ENCODE assay signal across 16 cellular contexts in the genomic region with DNA sequence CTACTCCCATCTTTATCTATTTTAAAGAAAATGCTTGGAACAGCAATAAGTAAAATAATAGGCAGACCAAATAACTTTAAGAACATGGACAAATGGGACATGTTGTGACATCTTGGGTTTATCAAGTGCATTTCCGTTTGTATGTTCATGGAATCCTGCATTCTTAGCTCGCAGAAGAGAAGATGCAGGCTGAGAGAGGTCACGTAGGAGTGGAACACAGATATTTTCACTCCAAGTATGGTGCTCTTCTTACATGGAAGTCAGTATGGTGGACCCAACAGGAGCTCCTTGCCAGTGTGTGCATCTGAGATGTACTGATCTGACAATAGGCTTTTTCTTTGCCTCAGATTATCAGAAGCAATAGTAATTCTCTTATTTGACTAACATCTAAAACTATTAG. TPM values are rescaled to one million over a fixed set of nuclear protein-coding genes. Genes with fewer than 3 reads are reported as not detected.
A peak's percentile ranks its signal among the peaks of the same experiment; 100 is the strongest.
DNase-seq lines count a peak whose midpoint lies in the region; ATAC-seq, FAIRE-seq and TF ChIP-seq lines count a peak whose summit lies in the region.
"Had no signal": no experiment of that assay in that cellular context is flagged by ENCODE, and none has a peak within 500 bp of the region (broad histone marks: within the 10 kb centered on the region; RNA-seq: fewer than 3 reads in every experiment).

No MANE protein-coding gene starts in this region.

- in situ Hi-C loops in K562 (cut with MboI), result no loop called here

- no peak overlapping the region for H3K27ac Mint-ChIP-seq in Caco-2 (ENCODE audit: unreplicated experiment)
- H3K27ac Mint-ChIP-seq: stimulated activated memory B cell treated with anti-CD40 and anti-IgM and Interleukin-4, amounts not matched to agents 10 μg/mL and 1 μg/mL and 100 μg/mL, for 72 hours had no signal

- H2AFZ ChIP-seq in OCI-LY3 (ENCODE audit: low read depth, low read length), result no peak overlapping the region
- no peak overlapping the region for H2AFZ ChIP-seq in K562 (ENCODE audit: low read depth, low read length)

- no peaks in the 10 kb centered on the region for H3K9me3 Mint-ChIP-seq in Caco-2 (ENCODE audit: unreplicated experiment)
- H3K9me3 Mint-ChIP-seq: stimulated activated memory B cell treated with anti-CD40 and anti-IgM and Interleukin-4, amounts not matched to agents 10 μg/mL and 1 μg/mL and 100 μg/mL, for 72 hours had no signal

- no TSS peak for BruUV-seq in Caco-2 (replicated peaks; lab: Mats Ljungman, UMichigan)
- no TSS peak for BruUV-seq in K562 (replicated peaks; lab: Mats Ljungman, UMichigan)

- H3K27me3 Mint-ChIP-seq in Caco-2 (ENCODE audit: insufficient read depth, unreplicated experiment), result no peaks in the 10 kb centered on the region

- no peaks in the 10 kb centered on the region for H3K9me1 ChIP-seq in K562 (ENCODE audit: control insufficient read depth, insufficient read depth, low read length)

- ATAC-seq in A549, result no peak
- ATAC-seq in K562, result 0 out of 3 replicates have a peak, but pooled peaks have one; percentile 5
- no peak for ATAC-seq in HG02623 (IDR thresholded peaks at IDR 0.05; ENCODE audit: unreplicated experiment)
- ATAC-seq in GM21576 (IDR thresholded peaks at IDR 0.05; ENCODE audit: unreplicated experiment), result no peak
- ATAC-seq: heart left ventricle; stimulated activated memory B cell treated with anti-CD40 and anti-IgM and Interleukin-4, amounts not matched to agents 10 μg/mL and 1 μg/mL and 100 μg/mL, for 72 hours had no signal

- POLR2A ChIA-PET in A549 (lab: Yijun Ruan, JAX) (no interaction called here), Caco-2 (lab: Charles Lee) (no interaction called here), K562 (lab: Yijun Ruan, JAX) (interaction anchor here (0.9 to 1.8 kb wide), 3 partner anchors 9 to 96 kb away, joined by 4 to 7 read pairs (median 4); no protein-coding TSS in a partner anchor)

- H3K4me1 Mint-ChIP-seq in Caco-2 (ENCODE audit: low read depth, unreplicated experiment), result peaks cover 20% of the 10 kb centered on the region

- peaks cover 23% of the 10 kb centered on the region; the same call in 2 of the 3 replicates for H3K4me1 ChIP-seq in A549
- peaks cover 32% of the 10 kb centered on the region for H3K4me1 ChIP-seq in Caco-2
- H3K4me1 ChIP-seq in OCI-LY3 (ENCODE audit: low read length), result peaks cover 36% of the 10 kb centered on the region
- peaks cover 8 to 14% of the 10 kb centered on the region in 2 experiments; a peak in 3 of 5 replicates for H3K4me1 ChIP-seq in K562 (replicated peaks in 1 of 2; ENCODE audit: control insufficient read depth in 2 of 2, insufficient read depth in 2 of 2, low read length in 2 of 2)

- H3K9me3 ChIP-seq in A549 (no peaks in the 10 kb centered on the region), Caco-2 (no peaks in the 10 kb centered on the region), OCI-LY3 (ENCODE audit: insufficient read depth, low read length) (no peaks in the 10 kb centered on the region), K562 (replicated peaks; ENCODE audit: control insufficient read depth, insufficient read depth, low read depth, low read length) (no peaks in the 10 kb centered on the region)
- H3K9me3 ChIP-seq: ascending aorta, heart left ventricle had no signal

- H3K79me2 ChIP-seq in OCI-LY3 (ENCODE audit: low read length), result peaks cover 28% of the 10 kb centered on the region
- peaks cover 31% of the 10 kb centered on the region for H3K79me2 ChIP-seq in K562 (ENCODE audit: control insufficient read depth, insufficient read depth, low read length)

- FAIRE-seq in A549 (lab: Jason Lieb, UNC), result no peak
- FAIRE-seq in K562 (lab: Jason Lieb, UNC), result no peak

- H3K36me3 ChIP-seq in Caco-2 (ENCODE audit: control insufficient read depth, insufficient read depth, low read length), result peaks cover 4% of the 10 kb centered on the region; the same call in 1 of the 2 replicates
- peaks cover 48% of the 10 kb centered on the region for H3K36me3 ChIP-seq in OCI-LY3 (replicated peaks; ENCODE audit: low read depth, low read length)
- H3K36me3 ChIP-seq in K562 (ENCODE audit: control insufficient read depth, insufficient read depth, low read length), result peaks cover 51% of the 10 kb centered on the region
- H3K36me3 ChIP-seq: ascending aorta had no signal

- WGBS in A549 (ENCODE audit: missing lambda C conversion rate), result 87% methylated on average over 3 of the region's 3 CpGs
- 4% methylated on average over 3 of the region's 3 CpGs for WGBS in K562 (ENCODE audit: insufficient coverage, low coverage, missing lambda C conversion rate)

- DNase-seq in A549 (ENCODE audit: low read depth in 1 of 2, low spot score in 1 of 2) (no peak), Caco-2 (no peak), K562 (ENCODE audit: extremely low read depth in 1 of 4, low spot score in 3 of 4) (peak in 2 of 4 experiments; percentile 17 to 38), NCI-H524 (lab: John Stamatoyannopoulos, UW) (no peak), HuH-7.5 (ENCODE audit: low spot score) (no peak)
- DNase-seq: effector memory CD4-positive, alpha-beta T cell; heart left ventricle; stimulated activated CD4-positive, alpha-beta T cell treated with anti-CD3 and anti-CD28 coated beads, Interleukin-1b, Interleukin-23, amount 100 ng/mL, for 48 hours had no signal

- no peaks in the 10 kb centered on the region for H4K20me1 ChIP-seq in OCI-LY3 (ENCODE audit: insufficient read depth, low read length)
- no peaks in the 10 kb centered on the region for H4K20me1 ChIP-seq in K562 (replicated peaks; ENCODE audit: control insufficient read depth, insufficient read depth, low read length)

- H3K27ac ChIP-seq in A549 (no peak overlapping the region), OCI-LY3 (ENCODE audit: low read length) (no peak overlapping the region), K562 (ENCODE audit: extremely low read depth, low read depth, low read length) (peak overlapping the region; percentile 12; the same call in 2 of the 3 replicates)
- H3K27ac ChIP-seq: ascending aorta had no signal

- H3K4me3 ChIP-seq in A549 (peak overlapping the region; percentile 83; the same call in 2 of the 3 replicates), Caco-2 (ENCODE audit: low read depth, low read length) (no peak overlapping the region), OCI-LY3 (ENCODE audit: low read length) (peak overlapping the region; percentile 91), K562 (peak overlapping the region; percentile 31)
- H3K4me3 ChIP-seq: ascending aorta, lung had no signal

- intact Hi-C loops in Caco-2 (cut with micrococcal nuclease; ENCODE audit: unreplicated experiment) (no loop called here), K562 (cut with micrococcal nuclease) (no loop called here)

- TF ChIP-seq RAD21 in A549 (conservative IDR thresholded peaks at IDR 0.05 in 1 of 2, IDR thresholded peaks at IDR 0.05 in 1 of 2), result no peak
- no peak for TF ChIP-seq RAD21 in K562 (CRISPR knock-in tag; conservative IDR thresholded peaks at IDR 0.05 in 1 of 2, IDR thresholded peaks at IDR 0.05 in 1 of 2)

- peak overlapping the region; percentile 94 for H3K9ac ChIP-seq in OCI-LY3 (ENCODE audit: low read length)
- peak overlapping the region in 1 of 2 experiments; percentile 89; a peak in 2 of 4 replicates for H3K9ac ChIP-seq in K562 (ENCODE audit: insufficient read depth in 1 of 2, low read depth in 2 of 2, low read length in 2 of 2)

- H3K4me2 ChIP-seq in A549 (peak overlapping the region; percentile 85), OCI-LY3 (ENCODE audit: low read length) (peak overlapping the region; percentile 71), K562 (ENCODE audit: insufficient read depth, low read length) (peak overlapping the region; percentile 79)

- CTCF ChIA-PET in A549 (lab: Yijun Ruan, JAX) (interaction anchor here (1.0 to 1.3 kb wide), 3 partner anchors 12 to 168 kb away, joined by 3 read pairs; no protein-coding TSS in a partner anchor), Caco-2 (lab: Charles Lee) (interaction anchor here (1.0 kb wide), 1 partner anchor 123 kb away, joined by 3 read pairs; a partner anchor contains a TSS), K562 (lab: Yijun Ruan, JAX; ENCODE audit: low intra/inter-chr PET ratio) (no interaction called here)

- H3K27me3 ChIP-seq in Caco-2 (replicated peaks; ENCODE audit: control insufficient read depth, insufficient read depth, low read length) (no peaks in the 10 kb centered on the region), OCI-LY3 (ENCODE audit: low read depth, low read length) (no peaks in the 10 kb centered on the region), K562 (ENCODE audit: control insufficient read depth in 2 of 2, insufficient read depth in 2 of 2, low read length in 2 of 2) (no peaks in the 10 kb centered on the region)

- peaks cover 75% of the 10 kb centered on the region for H3K36me3 Mint-ChIP-seq in Caco-2 (ENCODE audit: insufficient read depth, unreplicated experiment)
- H3K36me3 Mint-ChIP-seq: stimulated activated memory B cell treated with anti-CD40 and anti-IgM and Interleukin-4, amounts not matched to agents 10 μg/mL and 1 μg/mL and 100 μg/mL, for 72 hours had no signal

- TF ChIP-seq CTCF in A549 (IDR thresholded peaks at IDR 0.05) (no peak), Caco-2 (IDR thresholded peaks at IDR 0.05; ENCODE audit: insufficient read depth in 1 of 2, low read depth in 1 of 2, low read length in 1 of 2, severe bottlenecking in 1 of 2, unreplicated experiment in 1 of 2) (no peak), OCI-LY3 (IDR thresholded peaks at IDR 0.05; ENCODE audit: low read depth, low read length) (no peak), K562 (IDR thresholded peaks at IDR 0.05 in 2 of 3, conservative IDR thresholded peaks at IDR 0.05 in 1 of 3; ENCODE audit: insufficient read depth in 2 of 3, low read depth in 1 of 3, low read length in 3 of 3) (no peak)

- peak overlapping the region; percentile 97 for H3K4me3 Mint-ChIP-seq in Caco-2 (ENCODE audit: unreplicated experiment)
- H3K4me3 Mint-ChIP-seq: stimulated activated memory B cell treated with anti-CD40 and anti-IgM and Interleukin-4, amounts not matched to agents 10 μg/mL and 1 μg/mL and 100 μg/mL, for 72 hours had no signal

- TF ChIP-seq POLR2A in A549 (IDR thresholded peaks at IDR 0.05; ENCODE audit: low read length) (no peak), K562 (conservative IDR thresholded peaks at IDR 0.05) (no peak)

- TF ChIP-seq EP300 in A549 (IDR thresholded peaks at IDR 0.05) (no peak), K562 (IDR thresholded peaks at IDR 0.05; ENCODE audit: low read length) (no peak)

RNA-seq across cellular contexts. Expression of a gene that starts 1.7 kb away (rescaled TPM):
- polyA plus RNA-seq in A549 (2011; rRNA removed), result 6.7 and 7.4 TPM in 2 replicates
- polyA plus RNA-seq in A549 (2012; cell fraction: cytosol; rRNA removed), result 6.0 and 6.6 TPM in 2 replicates
- 8.8 TPM in 2 replicates for polyA plus RNA-seq in A549 (2012; cell fraction: nucleus; rRNA removed)
- 5.7 to 6.4 TPM (median 6.0 TPM) in 3 replicates for polyA plus RNA-seq in A549 (2017; fragmentation: RNase III; extraction: RNeasy Plus Mini Kit Qiagen cat#74134 plus additional on column Dnase treatment)
- polyA minus RNA-seq in A549 (2011; rRNA and poly(A)+ RNA removed), result 4.3 and 4.4 TPM in 2 replicates
- total RNA-seq in Caco-2 (2022), result 38.1 and 38.4 TPM in 2 replicates
- 34.6 and 59.6 TPM in 2 replicates for total RNA-seq in K562 (2011; cell fraction: chromatin; rRNA removed; ENCODE audit: low replicate concordance)
- 16.7 and 20.3 TPM in 2 replicates for total RNA-seq in K562 (2011; cell fraction: nucleolus; rRNA removed)
- total RNA-seq in K562 (2011; cell fraction: nucleoplasm; rRNA removed), result 18.7 and 23.2 TPM in 2 replicates
- 6.9 and 9.3 TPM in 2 replicates for total RNA-seq in K562 (2014; rRNA removed)
- total RNA-seq in K562 (2014; rRNA removed; fragmentation: Illumina TruSeq; extraction: Trizol), result 11.9 and 13.8 TPM in 2 replicates
- total RNA-seq in K562 (2015; rRNA removed; fragmentation: Illumina TruSeq; extraction: Trizol), result 14.0 and 15.1 TPM in 2 replicates
- 16.1 and 17.6 TPM in 2 replicates for total RNA-seq in K562 (2021)
- polyA plus RNA-seq in K562 (2011; rRNA removed), result 12.1 and 14.5 TPM in 2 replicates
- 9.8 and 10.3 TPM in 2 replicates for polyA plus RNA-seq in K562 (2011; cell fraction: cytosol; rRNA removed)
- polyA plus RNA-seq in K562 (2011; cell fraction: nucleus; rRNA removed), result 41.0 and 43.5 TPM in 2 replicates
- polyA plus RNA-seq in K562 (2012), result 9.1 and 9.3 TPM in 2 replicates
- 23.0 and 23.6 TPM in 2 replicates for polyA plus RNA-seq in K562 (2014; fragmentation: Illumina TruSeq; extraction: Trizol)
- polyA plus RNA-seq in K562 (2014; fragmentation: Nextera tagmentation; extraction: Ambion mirVana), result 10 to 100 TPM in 1 of 2 experiments, 1 to 10 TPM in 1; 7.2 to 11.1 TPM
- polyA plus RNA-seq in K562 (2014; rRNA removed), result 11.1 and 13.1 TPM in 2 replicates
- polyA minus RNA-seq in K562 (2011; rRNA and poly(A)+ RNA removed), result 15.2 and 18.6 TPM in 2 replicates
- 5.3 and 8.3 TPM in 2 replicates for polyA minus RNA-seq in K562 (2011; cell fraction: cytosol; rRNA and poly(A)+ RNA removed)
- polyA minus RNA-seq in K562 (2011; cell fraction: nucleus; rRNA and poly(A)+ RNA removed), result 42.8 and 53.8 TPM in 2 replicates

RNA-seq across cellular contexts. Expression of a gene that starts 37.3 kb away (rescaled TPM):
- polyA plus RNA-seq in A549 (2011; rRNA removed) (not detected in 2 replicates), A549 (2017; fragmentation: RNase III; extraction: RNeasy Plus Mini Kit Qiagen cat#74134 plus additional on column Dnase treatment) (not detected in 3 replicates), K562 (2011; rRNA removed) (not detected in 2 replicates), K562 (2014; fragmentation: Illumina TruSeq; extraction: Trizol) (not detected in 2 replicates), K562 (2014; fragmentation: Nextera tagmentation; extraction: Ambion mirVana) (not detected), K562 (2014; rRNA removed) (not detected in 2 replicates)
- polyA plus RNA-seq in A549 (2012; cell fraction: cytosol; rRNA removed), result not detected in 2 replicates
- not detected in 2 replicates for polyA plus RNA-seq in A549 (2012; cell fraction: nucleus; rRNA removed)
- polyA minus RNA-seq in A549 (2011; rRNA and poly(A)+ RNA removed), result not detected in 2 replicates
- total RNA-seq in Caco-2 (2022) (not detected in 2 replicates), K562 (2014; rRNA removed) (not detected in 2 replicates), K562 (2014; rRNA removed; fragmentation: Illumina TruSeq; extraction: Trizol) (not detected in 2 replicates), K562 (2015; rRNA removed; fragmentation: Illumina TruSeq; extraction: Trizol) (0.14 TPM in 1 of 2 replicates, not detected in the other), K562 (2021) (not detected in 2 replicates)
- not detected in 2 replicates for total RNA-seq in K562 (2011; cell fraction: chromatin; rRNA removed; ENCODE audit: low replicate concordance)
- not detected in 2 replicates for total RNA-seq in K562 (2011; cell fraction: nucleolus; rRNA removed)
- not detected in 2 replicates for total RNA-seq in K562 (2011; cell fraction: nucleoplasm; rRNA removed)
- not detected in 2 replicates for polyA plus RNA-seq in K562 (2011; cell fraction: cytosol; rRNA removed)
- not detected in 2 replicates for polyA plus RNA-seq in K562 (2011; cell fraction: nucleus; rRNA removed)
- polyA plus RNA-seq in K562 (2012), result 0.28 TPM in 1 of 2 replicates, not detected in the other
- polyA minus RNA-seq in K562 (2011; rRNA and poly(A)+ RNA removed), result not detected in 2 replicates
- polyA minus RNA-seq in K562 (2011; cell fraction: cytosol; rRNA and poly(A)+ RNA removed), result not detected in 2 replicates
- not detected in 2 replicates for polyA minus RNA-seq in K562 (2011; cell fraction: nucleus; rRNA and poly(A)+ RNA removed)
- total RNA-seq: ascending aorta, M059J, NCI-H460 had no signal
